ENCODE assay signal across 23 cellular contexts in the genomic region with DNA sequence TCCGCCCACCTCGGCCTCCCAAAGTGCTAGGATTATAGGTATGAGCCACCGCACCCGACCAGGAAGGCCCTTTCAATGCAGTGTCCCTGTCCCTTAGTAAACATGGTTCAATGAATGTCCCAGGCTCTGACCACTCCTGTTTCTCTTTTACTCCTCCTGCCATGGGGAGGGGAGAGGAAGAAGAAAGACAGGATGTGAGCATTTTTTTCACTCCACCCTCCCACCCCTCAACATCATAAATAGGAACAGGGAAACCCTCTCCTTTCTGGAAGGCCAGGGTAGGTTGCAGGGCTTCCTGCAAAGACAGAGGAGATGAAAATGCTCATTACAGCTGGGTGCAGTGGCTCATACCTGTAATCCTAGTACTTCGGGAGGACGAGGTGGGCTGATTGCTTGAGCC. TPM values are rescaled to one million over a fixed set of nuclear protein-coding genes. Genes with fewer than 3 reads are reported as not detected.
A peak's percentile ranks its signal among the peaks of the same experiment; 100 is the strongest.
DNase-seq lines count a peak whose midpoint lies in the region; ATAC-seq lines count a peak whose summit lies in the region.
"Had no signal": no experiment of that assay in that cellular context is flagged by ENCODE, and none has a peak within 500 bp of the region (broad histone marks: within the 10 kb centered on the region; RNA-seq: fewer than 3 reads in every experiment).

No MANE protein-coding gene starts in this region.

- no peaks in the 10 kb centered on the region for H3K27me3 ChIP-seq in effector memory CD4-positive, alpha-beta T cell (replicated peaks; ENCODE audit: control insufficient read depth, insufficient read depth, low read length, poor library complexity, severe bottlenecking)
- H3K27me3 ChIP-seq: gastroesophageal sphincter, hepatocyte had no signal

- H3K9me3 ChIP-seq in effector memory CD4-positive, alpha-beta T cell (ENCODE audit: control insufficient read depth, low read length): no peaks in the 10 kb centered on the region

- peaks cover 52% of the 10 kb centered on the region for H3K36me3 Mint-ChIP-seq in stimulated activated naive CD8-positive, alpha-beta T cell treated with anti-CD3 and anti-CD28 coated beads, Interleukin-15, Interleukin-2, amounts not matched to agents 100 ng/mL and 50 ng/mL, for 24 hours (ENCODE audit: low read depth)
- peaks cover 33% of the 10 kb centered on the region for H3K36me3 Mint-ChIP-seq in activated CD4-positive, alpha-beta memory T cell treated with anti-CD3 and anti-CD28 coated beads for 36 hours

- no peak overlapping the region for H3K4me3 ChIP-seq in effector memory CD4-positive, alpha-beta T cell (ENCODE audit: insufficient read depth, low read depth, low read length, poor library complexity, severe bottlenecking)
- H3K4me3 ChIP-seq: gastroesophageal sphincter, hepatocyte had no signal

- peaks cover 79% of the 10 kb centered on the region for H3K4me1 Mint-ChIP-seq in stimulated activated naive CD8-positive, alpha-beta T cell treated with anti-CD3 and anti-CD28 coated beads, Interleukin-15, Interleukin-2, amounts not matched to agents 100 ng/mL and 50 ng/mL, for 24 hours (ENCODE audit: low read depth)
- peaks cover 64% of the 10 kb centered on the region for H3K4me1 Mint-ChIP-seq in activated CD4-positive, alpha-beta memory T cell treated with anti-CD3 and anti-CD28 coated beads for 36 hours (ENCODE audit: low read depth)

- DNase-seq in stimulated activated naive CD8-positive, alpha-beta T cell treated with anti-CD3 and anti-CD28 coated beads, Interleukin-15, Interleukin-2, amounts not matched to agents 100 U/mL and 50 U/mL, for 24 hours: no peak
- no peak for DNase-seq in activated CD4-positive, alpha-beta memory T cell treated with anti-CD3 and anti-CD28 coated beads for 36 hours
- DNase-seq in effector memory CD4-positive, alpha-beta T cell: no peak
- no peak for DNase-seq in NCI-H69 (lab: John Stamatoyannopoulos, UW)
- DNase-seq in NCI-H526 (lab: John Stamatoyannopoulos, UW): no peak
- DNase-seq: activated CD4-positive, CD25-positive, alpha-beta regulatory T cell treated with anti-CD3 and anti-CD28 coated beads, Interleukin-2, amount 50 U/mL, for 72 hours; caudate nucleus; left cardiac atrium; NCI-H2029; NCI-H748 treated with DMSO at 0.1 percent for 48 hours; posterior cingulate gyrus; stimulated activated CD4-positive, alpha-beta T cell treated with anti-CD3 and anti-CD28 coated beads, Interleukin-12 subunit alpha, Interleukin-12 subunit beta, amount 100 ng/mL, for 4 hours; stimulated activated CD4-positive, alpha-beta T cell treated with anti-CD3 and anti-CD28 coated beads, Interleukin-4, amount 100 ng/mL, for 24 hours; SW 1271 had no signal

- H3K27ac ChIP-seq in effector memory CD4-positive, alpha-beta T cell (ENCODE audit: insufficient read depth, low read length, poor library complexity, severe bottlenecking): peak overlapping the region; percentile 22
- H3K27ac ChIP-seq: gastroesophageal sphincter, hepatocyte had no signal

- ATAC-seq in stimulated activated naive CD8-positive, alpha-beta T cell treated with anti-CD3 and anti-CD28 coated beads, Interleukin-15, Interleukin-2, amounts not matched to agents 100 U/mL and 50 U/mL, for 24 hours: no peak
- ATAC-seq in HG03432 (IDR thresholded peaks at IDR 0.05; ENCODE audit: unreplicated experiment): no peak
- ATAC-seq: gastroesophageal sphincter; left cardiac atrium; sciatic nerve; stimulated activated memory B cell treated with anti-CD40 and anti-IgM and Interleukin-4, amounts not matched to agents 10 μg/mL and 1 μg/mL and 100 μg/mL, for 72 hours had no signal

- no peaks in the 10 kb centered on the region for H3K27me3 Mint-ChIP-seq in stimulated activated naive CD8-positive, alpha-beta T cell treated with anti-CD3 and anti-CD28 coated beads, Interleukin-15, Interleukin-2, amounts not matched to agents 100 ng/mL and 50 ng/mL, for 24 hours
- no peaks in the 10 kb centered on the region for H3K27me3 Mint-ChIP-seq in activated CD4-positive, alpha-beta memory T cell treated with anti-CD3 and anti-CD28 coated beads for 36 hours
- H3K27me3 Mint-ChIP-seq: IgD-negative memory B cell; stimulated activated memory B cell treated with anti-CD40 and anti-IgM and Interleukin-4, amounts not matched to agents 10 μg/mL and 1 μg/mL and 100 μg/mL, for 72 hours had no signal

- peak overlapping the region; percentile 26 for H3K27ac Mint-ChIP-seq in stimulated activated naive CD8-positive, alpha-beta T cell treated with anti-CD3 and anti-CD28 coated beads, Interleukin-15, Interleukin-2, amounts not matched to agents 100 ng/mL and 50 ng/mL, for 24 hours
- H3K27ac Mint-ChIP-seq in activated CD4-positive, alpha-beta memory T cell treated with anti-CD3 and anti-CD28 coated beads for 36 hours: peak overlapping the region; percentile 97
- H3K27ac Mint-ChIP-seq: IgD-negative memory B cell; stimulated activated memory B cell treated with anti-CD40 and anti-IgM and Interleukin-4, amounts not matched to agents 10 μg/mL and 1 μg/mL and 100 μg/mL, for 72 hours had no signal

- peaks cover 18% of the 10 kb centered on the region for H3K9me3 Mint-ChIP-seq in stimulated activated naive CD8-positive, alpha-beta T cell treated with anti-CD3 and anti-CD28 coated beads, Interleukin-15, Interleukin-2, amounts not matched to agents 100 ng/mL and 50 ng/mL, for 24 hours
- peaks cover 20% of the 10 kb centered on the region for H3K9me3 Mint-ChIP-seq in activated CD4-positive, alpha-beta memory T cell treated with anti-CD3 and anti-CD28 coated beads for 36 hours

- no peak overlapping the region for H3K4me3 Mint-ChIP-seq in stimulated activated naive CD8-positive, alpha-beta T cell treated with anti-CD3 and anti-CD28 coated beads, Interleukin-15, Interleukin-2, amounts not matched to agents 100 ng/mL and 50 ng/mL, for 24 hours
- no peak overlapping the region for H3K4me3 Mint-ChIP-seq in activated CD4-positive, alpha-beta memory T cell treated with anti-CD3 and anti-CD28 coated beads for 36 hours
- H3K4me3 Mint-ChIP-seq: IgD-negative memory B cell; stimulated activated memory B cell treated with anti-CD40 and anti-IgM and Interleukin-4, amounts not matched to agents 10 μg/mL and 1 μg/mL and 100 μg/mL, for 72 hours had no signal

- CTCF ChIA-PET in activated CD4-positive, alpha-beta memory T cell treated with anti-CD3 and anti-CD28 coated beads for 36 hours (lab: Charles Lee): no interaction called here

- no peaks in the 10 kb centered on the region for H3K36me3 ChIP-seq in effector memory CD4-positive, alpha-beta T cell (ENCODE audit: control insufficient read depth, insufficient read depth, low read length)

- POLR2A ChIA-PET in activated CD4-positive, alpha-beta memory T cell treated with anti-CD3 and anti-CD28 coated beads for 36 hours (lab: Charles Lee): interaction anchor here (0.6 to 1.3 kb wide), 2 partner anchors 42 to 99 kb away, joined by 3 read pairs; a partner anchor contains a TSS

- intact Hi-C loops in activated CD4-positive, alpha-beta memory T cell treated with anti-CD3 and anti-CD28 coated beads for 36 hours (cut with micrococcal nuclease): loop anchor here (10.0 kb wide), 2 partner anchors 216 to 506 kb away; a partner anchor contains a TSS

- peaks cover 33% of the 10 kb centered on the region for H3K4me1 ChIP-seq in effector memory CD4-positive, alpha-beta T cell (ENCODE audit: control insufficient read depth, insufficient read depth, low read length, poor library complexity, severe bottlenecking)
- H3K4me1 ChIP-seq: gastroesophageal sphincter had no signal

RNA-seq across cellular contexts. Expression of a gene that starts 7.5 kb away (rescaled TPM):
- total RNA-seq in activated CD4-positive, alpha-beta memory T cell treated with anti-CD3 and anti-CD28 coated beads for 36 hours: 10 to 100 TPM; 36.9 to 39.4 TPM

RNA-seq across cellular contexts. Expression of a gene that starts 51.9 kb away (rescaled TPM):
- under 1 TPM in 1 of 2 experiments, not detected in 1; 0.73 TPM for total RNA-seq in activated CD4-positive, alpha-beta memory T cell treated with anti-CD3 and anti-CD28 coated beads for 36 hours
- total RNA-seq: fibroblast of lung, M059J had no signal
